25 cellular contexts compared by ENCODE assay signal in genomic region chr7:139370943-139371313, GRCh38. TPM values are rescaled to one million over a fixed set of nuclear protein-coding genes. Genes with fewer than 3 reads are reported as not detected.
A peak's percentile ranks its signal among the peaks of the same experiment; 100 is the strongest.
DNase-seq lines count a peak whose midpoint lies in the region; ATAC-seq and TF ChIP-seq lines count a peak whose summit lies in the region.
"Had no signal": no experiment of that assay in that cellular context is flagged by ENCODE, and none has a peak within 500 bp of the region (broad histone marks: within the 10 kb centered on the region; RNA-seq: fewer than 3 reads in every experiment).

No MANE protein-coding gene starts in this region.

- H3K9me3 ChIP-seq in SK-N-SH (no peaks in the 10 kb centered on the region), HUES48 (ENCODE audit: control insufficient read depth, insufficient read depth, low read length) (no peaks in the 10 kb centered on the region)
- H3K9me3 ChIP-seq: body of pancreas, colonic mucosa, left ventricle myocardium inferior, mucosa of descending colon, uterus had no signal

- ATAC-seq in SK-N-SH treated with all-trans-retinoic acid at 6 μM for 48 hours, result peak; percentile 13; the same call in 1 of the 3 replicates
- ATAC-seq in naive thymus-derived CD8-positive, alpha-beta T cell, result no peak
- ATAC-seq: body of pancreas, mucosa of descending colon had no signal

- H3K79me2 ChIP-seq in SK-N-SH (ENCODE audit: insufficient read depth), result peaks cover 100% of the 10 kb centered on the region

- TF ChIP-seq RAD21 in SK-N-SH (IDR thresholded peaks at IDR 0.05; ENCODE audit: low read length), result no peak

- no peak for TF ChIP-seq CTCF in SK-N-SH (IDR thresholded peaks at IDR 0.05)

- H3K27me3 Mint-ChIP-seq in naive thymus-derived CD8-positive, alpha-beta T cell, result no peaks in the 10 kb centered on the region
- H3K27me3 Mint-ChIP-seq: activated CD4-positive, alpha-beta memory T cell treated with anti-CD3 and anti-CD28 coated beads for 36 hours had no signal

- peak overlapping the region in 6 of 10 donors; percentile 29 to 75 (median 53) for H3K27ac Mint-ChIP-seq in naive thymus-derived CD8-positive, alpha-beta T cell
- H3K27ac Mint-ChIP-seq: activated CD4-positive, alpha-beta memory T cell treated with anti-CD3 and anti-CD28 coated beads for 36 hours had no signal

- WGBS in SK-N-SH (ENCODE audit: low lambda C conversion rate), result 100% methylated on average over 1 of the region's 1 CpG

- DNase-seq in SK-N-SH, result no peak
- DNase-seq in naive thymus-derived CD8-positive, alpha-beta T cell, result no peak
- DNase-seq in hippocampal formation (lab: John Stamatoyannopoulos, UW), result no peak
- DNase-seq in C1 segment of cervical spinal cord (lab: John Stamatoyannopoulos, UW), result no peak
- no peak for DNase-seq in NCI-H524 treated with DMSO at 0.1 percent for 48 hours (lab: John Stamatoyannopoulos, UW)
- DNase-seq: activated CD4-positive, alpha-beta memory T cell treated with anti-CD3 and anti-CD28 coated beads for 36 hours; activated T-cell treated with anti-CD3 and anti-CD28 coated beads, Interleukin-2, amount 50 U/mL, for 48 hours; body of pancreas; colonic mucosa; glutamatergic neuron; H7; left ventricle myocardium inferior; mucosa of descending colon; NCI-H1417 treated with DMSO at 0.1 percent for 48 hours; NCI-H2171 treated with DMSO at 0.1 percent for 48 hours; Right ventricle myocardium superior; stimulated activated CD4-positive, alpha-beta T cell treated with anti-CD3 and anti-CD28 coated beads, Interleukin-4, amount 100 ng/mL, for 1 hour; T-helper 1 cell; uterus had no signal

- peaks cover 0 to 59% (median 5%) of the 10 kb centered on the region in 3 donors for H3K36me3 Mint-ChIP-seq in naive thymus-derived CD8-positive, alpha-beta T cell

- H3K4me3 ChIP-seq in SK-N-SH (ENCODE audit: low read depth in 2 of 2, low read length in 1 of 2), result no peak overlapping the region
- no peak overlapping the region for H3K4me3 ChIP-seq in HUES48 (ENCODE audit: low read depth, low read length)
- H3K4me3 ChIP-seq: body of pancreas, colonic mucosa, left ventricle myocardium inferior, mucosa of descending colon, smooth muscle cell, uterus had no signal

- H4K20me1 ChIP-seq in SK-N-SH (ENCODE audit: insufficient read depth), result peaks cover 96% of the 10 kb centered on the region

- H3K27me3 ChIP-seq in SK-N-SH (ENCODE audit: insufficient read depth), result no peaks in the 10 kb centered on the region
- no peaks in the 10 kb centered on the region for H3K27me3 ChIP-seq in HUES48 (ENCODE audit: control insufficient read depth, insufficient read depth, low read length)
- H3K27me3 ChIP-seq: body of pancreas, colonic mucosa, uterus had no signal

- no peak overlapping the region; the same call in 1 of the 2 replicates for H3K4me2 ChIP-seq in SK-N-SH
- H3K4me2 ChIP-seq: smooth muscle cell had no signal

- H3K4me1 ChIP-seq in SK-N-SH (ENCODE audit: control insufficient read depth in 1 of 2, insufficient read depth in 2 of 2, low read depth in 1 of 2, low read length in 1 of 2) (peaks cover 7 to 8% of the 10 kb centered on the region in 2 experiments; a peak in 3 of 4 replicates), HUES48 (ENCODE audit: control insufficient read depth, insufficient read depth, low read length) (peaks cover 43% of the 10 kb centered on the region)
- H3K4me1 ChIP-seq: colonic mucosa had no signal

- H3K9ac ChIP-seq in SK-N-SH (no peak overlapping the region), HUES48 (ENCODE audit: low read depth, low read length) (no peak overlapping the region)

- peak overlapping the region in 6 of 10 donors; percentile 11 to 60 (median 28) for H3K4me3 Mint-ChIP-seq in naive thymus-derived CD8-positive, alpha-beta T cell
- H3K4me3 Mint-ChIP-seq: activated CD4-positive, alpha-beta memory T cell treated with anti-CD3 and anti-CD28 coated beads for 36 hours had no signal

- no peak for TF ChIP-seq EP300 in SK-N-SH (IDR thresholded peaks at IDR 0.05; ENCODE audit: borderline replicate concordance in 1 of 2, low read depth in 1 of 2, low read length in 1 of 2)

- no peak overlapping the region for H3K27ac ChIP-seq in SK-N-SH (ENCODE audit: low read depth in 2 of 2, low read length in 1 of 2)
- peak overlapping the region; percentile 24 for H3K27ac ChIP-seq in HUES48 (ENCODE audit: low read depth, low read length)
- peak overlapping the region; percentile 34 for H3K27ac ChIP-seq in cingulate gyrus (ENCODE audit: low read depth, low read length)
- H3K27ac ChIP-seq: 22Rv1, body of pancreas, colonic mucosa, left ventricle myocardium inferior, uterus had no signal

- peaks cover 9% of the 10 kb centered on the region for H3F3A ChIP-seq in SK-N-SH (replicated peaks; ENCODE audit: insufficient read depth)

- H3K36me3 ChIP-seq in SK-N-SH (replicated peaks in 1 of 2; ENCODE audit: control insufficient read depth in 1 of 2, insufficient read depth in 2 of 2, low read length in 1 of 2) (peaks cover 46 to 53% of the 10 kb centered on the region in 2 experiments), HUES48 (ENCODE audit: control insufficient read depth, insufficient read depth, low read length) (peaks cover 33% of the 10 kb centered on the region)
- H3K36me3 ChIP-seq: colonic mucosa, uterus had no signal

- CTCF ChIA-PET in SK-N-SH (lab: Yijun Ruan, JAX), result interaction anchor here (1.3 kb wide), 1 partner anchor 31 kb away, joined by 4 read pairs; no protein-coding TSS in a partner anchor

- H2AFZ ChIP-seq in SK-N-SH (ENCODE audit: low read depth), result no peak overlapping the region

- no peaks in the 10 kb centered on the region for H3K9me3 Mint-ChIP-seq in naive thymus-derived CD8-positive, alpha-beta T cell
- H3K9me3 Mint-ChIP-seq: activated CD4-positive, alpha-beta memory T cell treated with anti-CD3 and anti-CD28 coated beads for 36 hours; activated naive CD4-positive, alpha-beta T cell treated with anti-CD3 and anti-CD28 coated beads, Interleukin-2, amount 50 U/mL, for 72 hours had no signal

- H3K9me2 ChIP-seq in SK-N-SH, result no peaks in the 10 kb centered on the region

- POLR2A ChIA-PET in SK-N-SH (lab: Yijun Ruan, JAX), result interaction anchor here (0.9 kb wide), 1 partner anchor 11 kb away, joined by 4 read pairs; the partner anchor contains the start of gene LUC7L2
- POLR2A ChIA-PET in naive thymus-derived CD8-positive, alpha-beta T cell (lab: Charles Lee), result interaction anchor here (3.0 kb wide), 1 partner anchor 11 kb away, joined by 14 read pairs; the partner anchor contains the start of gene LUC7L2

- H3K4me1 Mint-ChIP-seq in naive thymus-derived CD8-positive, alpha-beta T cell, result peaks cover 35 to 82% (median 72%) of the 10 kb centered on the region in 4 donors

TF ChIP-seq in SK-N-SH treated with all-trans-retinoic acid at 6 μM for 48 hours, 23 proteins besides CTCF, POLR2A, EP300 and RAD21:
- TF ChIP-seq SNAI2 (CRISPR knock-in tag; IDR thresholded peaks at IDR 0.05) (no peak), ZFP3 (CRISPR knock-in tag; IDR thresholded peaks at IDR 0.05) (no peak), OSR1 (CRISPR knock-in tag; IDR thresholded peaks at IDR 0.05) (no peak), ZNF8 (CRISPR knock-in tag; IDR thresholded peaks at IDR 0.05) (no peak), PPARA (CRISPR knock-in tag; IDR thresholded peaks at IDR 0.05; ENCODE audit: borderline replicate concordance) (no peak), CREB5 (CRISPR knock-in tag; IDR thresholded peaks at IDR 0.05; ENCODE audit: low read depth) (no peak), ARNTL (CRISPR knock-in tag; IDR thresholded peaks at IDR 0.05; ENCODE audit: borderline replicate concordance, low read depth) (no peak)

TF ChIP-seq in SK-N-SH, 30 proteins besides CTCF, POLR2A, EP300 and RAD21 (continues in another document):
- TF ChIP-seq MEF2A (IDR thresholded peaks at IDR 0.05; ENCODE audit: borderline replicate concordance, low read depth) (no peak), REST (IDR thresholded peaks at IDR 0.05; ENCODE audit: low read depth, low read length) (no peak), MAX (IDR thresholded peaks at IDR 0.05; ENCODE audit: low read depth) (no peak), CHD2 (IDR thresholded peaks at IDR 0.05; ENCODE audit: low read length, partially characterized antibody) (no peak), GABPA (IDR thresholded peaks at IDR 0.05; ENCODE audit: low read depth) (no peak)

RNA-seq across cellular contexts. Expression of gene LUC7L2, which starts 11.2 kb away (rescaled TPM):
- polyA plus RNA-seq in SK-N-SH (2012; rRNA removed), result 45.7 and 50.7 TPM in 2 replicates
- 40.3 and 50.3 TPM in 2 replicates for polyA plus RNA-seq in SK-N-SH (2012; cell fraction: cytosol; rRNA removed)
- 136 and 151 TPM in 2 replicates for polyA plus RNA-seq in SK-N-SH (2012; cell fraction: nucleus; rRNA removed)
- 100 to 1,000 TPM; 139 to 147 TPM for total RNA-seq in naive thymus-derived CD8-positive, alpha-beta T cell
- polyA plus RNA-seq in naive thymus-derived CD8-positive, alpha-beta T cell, result 10 to 100 TPM; 51.6 to 80.6 (median 55.2) TPM

RNA-seq across cellular contexts. Expression of gene FMC1, which starts 29.8 kb away (rescaled TPM):
- 59.0 and 59.9 TPM in 2 replicates for polyA plus RNA-seq in SK-N-SH (2012; rRNA removed)
- 56.8 and 60.1 TPM in 2 replicates for polyA plus RNA-seq in SK-N-SH (2012; cell fraction: cytosol; rRNA removed)
- 17.6 and 24.0 TPM in 2 replicates for polyA plus RNA-seq in SK-N-SH (2012; cell fraction: nucleus; rRNA removed)
- total RNA-seq in naive thymus-derived CD8-positive, alpha-beta T cell, result 10 to 100 TPM; 11.5 to 12.0 TPM
- polyA plus RNA-seq in naive thymus-derived CD8-positive, alpha-beta T cell, result 10 to 100 TPM; 45.3 to 62.1 (median 53.6) TPM

Comparison
In these comparisons a context has a peak if more than half of its experiments do, and no peak if none do; other contexts are left out.
1. H3K27ac ChIP-seq: peak in HUES48 (single experiment) and cingulate gyrus (single experiment); none in SK-N-SH (0 of 2).